ENCODE assay signal across 8 cellular contexts in genomic region chr3:141575879-141576743, GRCh38.
A peak's percentile ranks its signal among the peaks of the same experiment; 100 is the strongest.
DNase-seq lines count a peak whose midpoint lies in the region; ATAC-seq and TF ChIP-seq lines count a peak whose summit lies in the region.

No MANE protein-coding gene starts in this region.

- no peaks in the 10 kb centered on the region for H3K9me3 ChIP-seq in adrenal gland (replicated peaks in 1 of 3)

- in situ Hi-C loops in Caki2 (cut with HindIII; ENCODE audit: low pct_unique_long_range_greater_than_20kb, low sequenced_read_pairs), result no loop called here

- no peak overlapping the region for H3K27ac ChIP-seq in adrenal gland

- no peak overlapping the region for H3K4me3 ChIP-seq in adrenal gland

- CTCF ChIA-PET in HEK293T (lab: Yijun Ruan, JAX), result no interaction called here

- ATAC-seq in GM19463 (IDR thresholded peaks at IDR 0.05; ENCODE audit: unreplicated experiment) (peak; percentile 50), left colon (peak; percentile 80), HG03097 (IDR thresholded peaks at IDR 0.05; ENCODE audit: low FRiP score, unreplicated experiment) (no peak)

- DNase-seq in Caki2 (ENCODE audit: low read depth) (peak; percentile 26), NCI-H146 treated with DMSO at 0.1 percent for 48 hours (lab: John Stamatoyannopoulos, UW; ENCODE audit: unreplicated experiment) (peak; percentile 14), adrenal gland (no peak), left colon (peak in 1 of 2 donors; percentile 22), HEK293T (ENCODE audit: extremely low spot score) (no peak), T1000 (lab: John Stamatoyannopoulos, UW) (no peak)

- H3K36me3 ChIP-seq in adrenal gland (replicated peaks in 1 of 2), result peaks cover 0 to 13% of the 10 kb centered on the region in 2 donors

- no peaks in the 10 kb centered on the region for H3K4me1 ChIP-seq in adrenal gland (replicated peaks in 1 of 2)

- no peaks in the 10 kb centered on the region for H3K27me3 ChIP-seq in adrenal gland

- intact Hi-C loops in adrenal gland (cut with DNase I) (no loop called here), left colon (cut with DNase I, micrococcal nuclease) (loop anchor here in 1 of 2 donors (10.0 kb wide), 2 partner anchors 169 to 339 kb away; no protein-coding TSS in a partner anchor)

- POLR2A ChIA-PET in HEK293T (lab: Yijun Ruan, JAX), result no interaction called here

- peak; percentile 34 to 74 (median 60) for TF ChIP-seq CTCF in adrenal gland (IDR thresholded peaks at IDR 0.05)

- WGBS in adrenal gland, 4 donors, result 76 to 82% (median 78%) methylated on average over 13 of the region's 13 CpGs

- no peak for TF ChIP-seq POLR2A in adrenal gland (IDR thresholded peaks at IDR 0.05)

TF ChIP-seq in HEK293T, 16 proteins besides CTCF, POLR2A, EP300 and RAD21:
- no peak for TF ChIP-seq L3MBTL2 (conservative IDR thresholded peaks at IDR 0.05)
- no peak for TF ChIP-seq SP1 (IDR thresholded peaks at IDR 0.05)
- TF ChIP-seq PKNOX1 (IDR thresholded peaks at IDR 0.05), result no peak
- TF ChIP-seq ARNT (IDR thresholded peaks at IDR 0.05), result no peak
- TF ChIP-seq CTBP1 (IDR thresholded peaks at IDR 0.05; ENCODE audit: borderline replicate concordance), result no peak
- TF ChIP-seq FOXM1 (IDR thresholded peaks at IDR 0.05; ENCODE audit: borderline replicate concordance), result no peak
- no peak for TF ChIP-seq FOXK2 (IDR thresholded peaks at IDR 0.05)
- TF ChIP-seq NFRKB (IDR thresholded peaks at IDR 0.05), result no peak
- no peak for TF ChIP-seq BHLHE40 (IDR thresholded peaks at IDR 0.05; ENCODE audit: borderline replicate concordance)
- TF ChIP-seq ELF4 (IDR thresholded peaks at IDR 0.05), result no peak
- TF ChIP-seq SUZ12 (IDR thresholded peaks at IDR 0.05), result no peak
- no peak for TF ChIP-seq HDGF (IDR thresholded peaks at IDR 0.05; ENCODE audit: borderline replicate concordance)
- TF ChIP-seq FOXA1 (IDR thresholded peaks at IDR 0.05), result no peak
- no peak for TF ChIP-seq TARDBP (IDR thresholded peaks at IDR 0.05)
- no peak for TF ChIP-seq ZNF384 (IDR thresholded peaks at IDR 0.05)
- TF ChIP-seq LEF1 (IDR thresholded peaks at IDR 0.05; ENCODE audit: borderline replicate concordance), result no peak

Comparison
In these comparisons a context has a peak if more than half of its experiments do, and no peak if none do; other contexts are left out.
1. DNase-seq: peak in Caki2 (single experiment) and NCI-H146 treated with DMSO at 0.1 percent for 48 hours (single experiment); none in adrenal gland (0 of 7), HEK293T (single experiment) and T1000 (single experiment).